9 cellular contexts compared by ENCODE assay signal in the genomic region with DNA sequence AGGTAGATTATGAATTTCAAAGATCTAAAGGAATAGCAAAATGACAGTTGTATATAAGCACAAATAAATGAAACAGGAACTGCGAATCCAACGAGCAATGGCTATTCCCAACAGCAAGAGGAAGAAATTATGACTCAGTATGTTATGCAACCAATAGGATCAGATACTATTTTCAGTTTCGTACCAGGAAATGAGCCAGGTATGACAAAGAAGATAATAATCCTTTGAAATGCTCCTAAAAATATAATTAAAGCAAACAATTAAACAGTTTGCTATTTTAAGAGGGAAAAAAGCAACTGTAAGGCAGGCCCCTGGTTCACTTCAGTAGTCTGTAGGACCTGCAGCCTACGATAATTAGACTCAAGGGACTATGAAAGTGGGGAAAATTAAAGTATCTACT. TPM values are rescaled to one million over a fixed set of nuclear protein-coding genes. Genes with fewer than 3 reads are reported as not detected.
A peak's percentile ranks its signal among the peaks of the same experiment; 100 is the strongest.
DNase-seq lines count a peak whose midpoint lies in the region; ATAC-seq and TF ChIP-seq lines count a peak whose summit lies in the region.
"Had no signal": no experiment of that assay in that cellular context is flagged by ENCODE, and none has a peak within 500 bp of the region (broad histone marks: within the 10 kb centered on the region; RNA-seq: fewer than 3 reads in every experiment).

No MANE protein-coding gene starts in this region.

- H3K27me3 ChIP-seq in brain microvascular endothelial cell (replicated peaks) (no peaks in the 10 kb centered on the region), uterus (no peaks in the 10 kb centered on the region)
- H3K27me3 ChIP-seq: BE2C had no signal

- no peak overlapping the region for H3K4me3 ChIP-seq in brain microvascular endothelial cell (ENCODE audit: low read depth, low read length)
- H3K4me3 ChIP-seq in uterus: no peak overlapping the region

- no peak for TF ChIP-seq POLR2A in uterus (IDR thresholded peaks at IDR 0.05)

- H3K27ac ChIP-seq in brain microvascular endothelial cell (no peak overlapping the region), uterus (peak overlapping the region; percentile 73 to 86)

- ATAC-seq in left lobe of liver: peak; percentile 24
- ATAC-seq in HG03439 (IDR thresholded peaks at IDR 0.05; ENCODE audit: unreplicated experiment): no peak

- intact Hi-C loops in uterus (cut with DNase I; ENCODE audit: low total_unique reads): no loop called here

- no peaks in the 10 kb centered on the region for H3K36me3 ChIP-seq in brain microvascular endothelial cell (replicated peaks)
- H3K36me3 ChIP-seq in uterus: no peaks in the 10 kb centered on the region
- H3K36me3 ChIP-seq: BE2C had no signal

- DNase-seq in SHP77 (lab: John Stamatoyannopoulos, UW): peak; percentile 2 to 7
- no peak for DNase-seq in SHP77 treated with DMSO at 0.1 percent for 48 hours (lab: John Stamatoyannopoulos, UW)
- peak; percentile 43 for DNase-seq in brain microvascular endothelial cell
- DNase-seq in left lobe of liver (ENCODE audit: low spot score): no peak
- no peak for DNase-seq in uterus
- DNase-seq in NCI-H446 treated with DMSO at 0.1 percent for 48 hours (lab: John Stamatoyannopoulos, UW): no peak
- DNase-seq in activated naive CD4-positive, alpha-beta T cell treated with anti-CD3 and anti-CD28 coated beads, Interleukin-2, amount 50 U/mL, for 16 hours: no peak
- DNase-seq: BE2C had no signal

- in situ Hi-C loops in brain microvascular endothelial cell (cut with HindIII; ENCODE audit: low pct_ligation_motif_present, low sequenced_read_pairs): no loop called here

- no peaks in the 10 kb centered on the region for H3K9me3 ChIP-seq in uterus
- H3K9me3 ChIP-seq: BE2C had no signal

- peaks cover 0 to 7% of the 10 kb centered on the region in 2 donors for H3K4me1 ChIP-seq in uterus
- H3K4me1 ChIP-seq: BE2C had no signal

- TF ChIP-seq CTCF in brain microvascular endothelial cell (IDR thresholded peaks at IDR 0.05; ENCODE audit: low read depth, low read length, missing control alignments) (no peak), uterus (IDR thresholded peaks at IDR 0.05) (no peak)

RNA-seq across cellular contexts. Expression of a gene that starts 58.9 kb away (rescaled TPM):
- total RNA-seq in left lobe of liver: 14.6 TPM
- 10 to 100 TPM in 3 of 4 donors, 1 to 10 TPM in 1; 4.4 to 36.7 (median 23.7) TPM for total RNA-seq in uterus

Comparison
In these comparisons a context has a peak if more than half of its experiments do, and no peak if none do; other contexts are left out.
1. DNase-seq: peak in SHP77 (2 of 2) and brain microvascular endothelial cell (single experiment); none in SHP77 treated with DMSO at 0.1 percent for 48 hours (single experiment), left lobe of liver (single experiment), uterus (0 of 2), NCI-H446 treated with DMSO at 0.1 percent for 48 hours (single experiment) and activated naive CD4-positive, alpha-beta T cell treated with anti-CD3 and anti-CD28 coated beads, Interleukin-2, amount 50 U/mL, for 16 hours (single experiment).